24 cellular contexts compared by ENCODE assay signal in the genomic region with DNA sequence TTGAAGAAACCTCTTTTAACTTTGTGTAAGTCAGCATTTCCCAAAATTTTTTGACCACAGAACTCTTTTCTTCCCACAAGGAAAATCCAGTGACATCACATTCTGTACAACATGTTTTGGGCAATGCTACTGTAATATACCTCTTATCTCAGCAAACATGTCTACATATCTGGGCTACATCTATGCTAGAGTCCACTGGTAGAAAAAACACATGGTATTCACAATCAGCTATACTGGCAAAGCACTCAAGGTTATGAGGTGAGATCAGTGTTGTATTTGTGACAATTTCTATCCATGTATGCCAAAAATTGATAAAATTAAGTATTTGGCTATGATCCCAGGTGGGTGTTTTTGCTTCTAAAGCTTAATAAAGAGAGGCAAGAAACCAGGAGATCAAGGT.
DNase-seq lines count a peak whose midpoint lies in the region; ATAC-seq, FAIRE-seq and TF ChIP-seq lines count a peak whose summit lies in the region.
"Had no signal": no experiment of that assay in that cellular context is flagged by ENCODE, and none has a peak within 500 bp of the region (broad histone marks: within the 10 kb centered on the region; RNA-seq: fewer than 3 reads in every experiment).

No MANE protein-coding gene starts in this region.

- H3K27ac Mint-ChIP-seq in activated CD4-positive, alpha-beta T cell treated with anti-CD3 and anti-CD28 coated beads, Interleukin-2, amount 10 ng/mL, durations not matched to agents 7 days and 5 days: no peak overlapping the region
- H3K27ac Mint-ChIP-seq: B cell; CD14-positive monocyte; CD4-positive, alpha-beta T cell; CD8-positive, alpha-beta memory T cell; GM23338 had no signal

- DNase-seq in GM12891 (ENCODE audit: insufficient read length, low spot score) (no peak), OCI-M1 (lab: John Stamatoyannopoulos, UW) (peak; percentile 11), body of pancreas (no peak), fibroblast of villous mesenchyme (ENCODE audit: low read depth) (peak; percentile 42), NCI-H82 (lab: John Stamatoyannopoulos, UW) (no peak)
- DNase-seq in activated CD4-positive, alpha-beta T cell treated with anti-CD3 and anti-CD28 coated beads for 48 hours: no peak
- DNase-seq in activated CD4-positive, alpha-beta T cell treated with anti-CD3 and anti-CD28 coated beads, Interleukin-2, amount 10 ng/mL, durations not matched to agents 7 days and 5 days: no peak
- DNase-seq: CD4-positive, alpha-beta T cell; CD8-positive, alpha-beta memory T cell; DMS 273 treated with DMSO at 0.1 percent for 48 hours; DMS79; EL; GDM1; H9 had no signal

- no peak overlapping the region for H3K4me3 ChIP-seq in body of pancreas
- H3K4me3 ChIP-seq in fibroblast of villous mesenchyme (ENCODE audit: low read depth, low read length): no peak overlapping the region
- H3K4me3 ChIP-seq: BLaER1, GM12878, GM23338 had no signal

- peaks cover 2% of the 10 kb centered on the region for H3K9me3 Mint-ChIP-seq in activated CD4-positive, alpha-beta T cell treated with anti-CD3 and anti-CD28 coated beads, Interleukin-2, amount 10 ng/mL, durations not matched to agents 7 days and 5 days
- H3K9me3 Mint-ChIP-seq: CD4-positive, alpha-beta T cell had no signal

- H3K4me1 Mint-ChIP-seq in activated CD4-positive, alpha-beta T cell treated with anti-CD3 and anti-CD28 coated beads, Interleukin-2, amount 10 ng/mL, durations not matched to agents 7 days and 5 days: peaks cover 21% of the 10 kb centered on the region

- H3K4me3 Mint-ChIP-seq in activated CD4-positive, alpha-beta T cell treated with anti-CD3 and anti-CD28 coated beads, Interleukin-2, amount 10 ng/mL, durations not matched to agents 7 days and 5 days: no peak overlapping the region
- H3K4me3 Mint-ChIP-seq: B cell; CD14-positive monocyte; CD4-positive, alpha-beta T cell; CD8-positive, alpha-beta memory T cell; GM23338; H9 had no signal

- peak; percentile 82 for FAIRE-seq in GM12891 (lab: Jason Lieb, UNC)
- FAIRE-seq: A204.1, D721Med, GM12878 had no signal

- intact Hi-C loops in body of pancreas (cut with DNase I): no loop called here

- no peaks in the 10 kb centered on the region for H3K9me3 ChIP-seq in body of pancreas

- POLR2A ChIA-PET in activated CD4-positive, alpha-beta T cell treated with anti-CD3 and anti-CD28 coated beads, Interleukin-2, amount 10 ng/mL, durations not matched to agents 7 days and 5 days (lab: Charles Lee): no interaction called here

- peaks cover 48% of the 10 kb centered on the region for H3K4me1 ChIP-seq in body of pancreas

- H3K27me3 ChIP-seq in body of pancreas: no peaks in the 10 kb centered on the region

- no peaks in the 10 kb centered on the region for H3K36me3 ChIP-seq in body of pancreas (replicated peaks in 1 of 2; ENCODE audit: insufficient read depth in 1 of 2, low read depth in 2 of 2)
- H3K36me3 ChIP-seq: BLaER1 had no signal

- ATAC-seq in body of pancreas (peak; percentile 85), HG03354 (IDR thresholded peaks at IDR 0.05; ENCODE audit: poor library complexity, severe bottlenecking, unreplicated experiment) (no peak)
- ATAC-seq: GM12878, GM23338, HCT116 had no signal

- CTCF ChIA-PET in activated CD4-positive, alpha-beta T cell treated with anti-CD3 and anti-CD28 coated beads, Interleukin-2, amount 10 ng/mL, durations not matched to agents 7 days and 5 days (lab: Charles Lee): interaction anchor here (1.6 kb wide), 1 partner anchor 11 kb away, joined by 3 read pairs; no protein-coding TSS in a partner anchor

- no peak for TF ChIP-seq CTCF in body of pancreas (IDR thresholded peaks at IDR 0.05)
- TF ChIP-seq CTCF in fibroblast of villous mesenchyme (IDR thresholded peaks at IDR 0.05; ENCODE audit: insufficient read depth, low read depth, low read length): no peak

- H3K27me3 Mint-ChIP-seq in activated CD4-positive, alpha-beta T cell treated with anti-CD3 and anti-CD28 coated beads, Interleukin-2, amount 10 ng/mL, durations not matched to agents 7 days and 5 days: no peaks in the 10 kb centered on the region
- H3K27me3 Mint-ChIP-seq: B cell; CD4-positive, alpha-beta T cell had no signal

- no peak for TF ChIP-seq POLR2A in GM12891 (IDR thresholded peaks at IDR 0.05; ENCODE audit: low read depth, low read length)
- TF ChIP-seq POLR2A in body of pancreas (IDR thresholded peaks at IDR 0.05): no peak

- no peak overlapping the region for H3K27ac ChIP-seq in body of pancreas
- H3K27ac ChIP-seq: 22Rv1, BLaER1 had no signal

- peaks cover 3% of the 10 kb centered on the region for H3K36me3 Mint-ChIP-seq in activated CD4-positive, alpha-beta T cell treated with anti-CD3 and anti-CD28 coated beads, Interleukin-2, amount 10 ng/mL, durations not matched to agents 7 days and 5 days (ENCODE audit: low read depth)

TF ChIP-seq in GM12891, 5 proteins besides CTCF, POLR2A, EP300 and RAD21:
- TF ChIP-seq TAF1 (IDR thresholded peaks at IDR 0.05; ENCODE audit: low read depth, low read length) (no peak), SPI1 (IDR thresholded peaks at IDR 0.05; ENCODE audit: low read depth, low read length) (no peak), POLR2AphosphoS5 (IDR thresholded peaks at IDR 0.05; ENCODE audit: low read depth, low read length) (no peak), PAX5 (IDR thresholded peaks at IDR 0.05; ENCODE audit: insufficient read depth, low read length, severe bottlenecking) (no peak), POU2F2 (IDR thresholded peaks at IDR 0.05; ENCODE audit: low read depth, low read length) (no peak)

Comparison
In these comparisons a context has a peak if more than half of its experiments do, and no peak if none do; other contexts are left out.
1. DNase-seq: peak in OCI-M1 (single experiment) and fibroblast of villous mesenchyme (single experiment); none in GM12891 (single experiment), body of pancreas (0 of 4), activated CD4-positive, alpha-beta T cell treated with anti-CD3 and anti-CD28 coated beads for 48 hours (single experiment), NCI-H82 (single experiment) and activated CD4-positive, alpha-beta T cell treated with anti-CD3 and anti-CD28 coated beads, Interleukin-2, amount 10 ng/mL, durations not matched to agents 7 days and 5 days (single experiment).